32 cellular contexts compared by ENCODE assay signal in the genomic region with DNA sequence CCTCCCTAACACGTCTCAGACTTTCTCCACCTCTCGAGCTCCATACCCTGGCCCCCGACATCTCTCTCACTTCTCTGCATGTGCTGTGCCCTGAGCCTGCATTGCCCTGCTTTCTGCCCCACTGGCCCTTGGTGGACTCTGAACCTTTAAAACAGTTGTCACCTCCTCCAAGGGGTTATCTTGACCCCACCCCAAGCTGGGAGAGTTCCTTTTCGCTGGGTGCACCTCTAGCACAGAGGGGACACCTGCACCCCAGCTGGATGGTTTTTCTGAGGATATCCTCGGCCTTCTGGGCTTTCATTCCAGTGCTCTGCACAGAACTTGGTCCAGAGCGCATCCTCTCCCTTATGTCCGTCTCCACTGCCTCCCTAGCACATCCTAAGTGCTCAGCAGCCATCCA. TPM values are rescaled to one million over a fixed set of nuclear protein-coding genes. Genes with fewer than 3 reads are reported as not detected.
"Had no signal": no experiment of that assay in that cellular context is flagged by ENCODE, and none has a peak within 500 bp of the region (broad histone marks: within the 10 kb centered on the region; RNA-seq: fewer than 3 reads in every experiment).

No MANE protein-coding gene starts in this region.

- H3K9me3 ChIP-seq: heart right ventricle, left lung, lower lobe of right lung, neutrophil, ovary, right atrium auricular region, right lobe of liver, tibial nerve, uterus had no signal

- H3K9me3 Mint-ChIP-seq: naive thymus-derived CD8-positive, alpha-beta T cell; nephron; neural crest cell; stimulated activated effector memory CD8-positive, alpha-beta T cell treated with anti-CD3 and anti-CD28 coated beads, Interleukin-12 subunit alpha, Interleukin-12 subunit beta, amount 100 ng/mL, for 72 hours; stimulated activated naive CD8-positive, alpha-beta T cell treated with anti-CD3 and anti-CD28 coated beads, Interleukin-15, amount 100 ng/mL, for 72 hours; type B pancreatic cell had no signal

- H3K27ac Mint-ChIP-seq: nephron; progenitor cell of endocrine pancreas; stimulated activated naive CD8-positive, alpha-beta T cell treated with anti-CD3 and anti-CD28 coated beads, Interleukin-15, amount 100 ng/mL, for 72 hours; type B pancreatic cell had no signal

- H3K36me3 ChIP-seq: heart right ventricle, left lung, lower lobe of right lung, neutrophil, ovary, right atrium auricular region, right lobe of liver, tibial nerve, uterus had no signal

- H3K4me1 ChIP-seq: lower lobe of right lung, uterus had no signal

- H3K4me1 Mint-ChIP-seq: stimulated activated effector memory CD8-positive, alpha-beta T cell treated with anti-CD3 and anti-CD28 coated beads, Interleukin-12 subunit alpha, Interleukin-12 subunit beta, amount 100 ng/mL, for 72 hours; stimulated activated naive CD8-positive, alpha-beta T cell treated with anti-CD3 and anti-CD28 coated beads, Interleukin-15, amount 100 ng/mL, for 72 hours had no signal

- H3K79me2 ChIP-seq: hepatocyte had no signal

- DNase-seq: heart right ventricle; kidney; left colon; left lung; lower lobe of right lung; mammary epithelial cell; mesenchymal stem cell; naive thymus-derived CD8-positive, alpha-beta T cell; occipital lobe; ovary; right lobe of liver; stimulated activated CD4-positive, alpha-beta T cell treated with anti-CD3 and anti-CD28 coated beads, Interleukin-4, amount 100 ng/mL, for 24 hours; stimulated activated naive CD4-positive, alpha-beta T cell treated with Interleukin-2 at 50 U/mL for 16 hours; stimulated activated naive CD8-positive, alpha-beta T cell treated with anti-CD3 and anti-CD28 coated beads, Interleukin-15, amount 100 ng/mL, for 72 hours; substantia nigra; uterus had no signal

- H3K27ac ChIP-seq: heart right ventricle, hepatocyte, left lung, lower lobe of right lung, neutrophil, ovary, right atrium auricular region, right lobe of liver, tibial nerve, uterus had no signal

- H2AFZ ChIP-seq: hepatocyte had no signal

- H3K4me3 Mint-ChIP-seq: nephron; neural crest cell; stimulated activated effector memory CD8-positive, alpha-beta T cell treated with anti-CD3 and anti-CD28 coated beads, Interleukin-12 subunit alpha, Interleukin-12 subunit beta, amount 100 ng/mL, for 72 hours; stimulated activated naive CD8-positive, alpha-beta T cell treated with anti-CD3 and anti-CD28 coated beads, Interleukin-15, amount 100 ng/mL, for 72 hours; type B pancreatic cell had no signal

- H3K27me3 ChIP-seq: heart right ventricle, hepatocyte, left lung, neutrophil, ovary, right atrium auricular region, right lobe of liver, tibial nerve, uterus had no signal

- H3K4me2 ChIP-seq: hepatocyte had no signal

- H3K36me3 Mint-ChIP-seq: naive thymus-derived CD8-positive, alpha-beta T cell; stimulated activated effector memory CD8-positive, alpha-beta T cell treated with anti-CD3 and anti-CD28 coated beads, Interleukin-12 subunit alpha, Interleukin-12 subunit beta, amount 100 ng/mL, for 72 hours; type B pancreatic cell had no signal

- ATAC-seq: heart right ventricle; left colon; left lung; lower lobe of right lung; naive thymus-derived CD8-positive, alpha-beta T cell; right lobe of liver; stimulated activated effector memory CD8-positive, alpha-beta T cell treated with anti-CD3 and anti-CD28 coated beads, Interleukin-12 subunit alpha, Interleukin-12 subunit beta, amount 100 ng/mL, for 72 hours; stimulated activated naive CD8-positive, alpha-beta T cell treated with anti-CD3 and anti-CD28 coated beads, Interleukin-15, amount 100 ng/mL, for 72 hours had no signal

- H3K27me3 Mint-ChIP-seq: naive thymus-derived CD8-positive, alpha-beta T cell; stimulated activated naive CD8-positive, alpha-beta T cell treated with anti-CD3 and anti-CD28 coated beads, Interleukin-15, amount 100 ng/mL, for 72 hours; type B pancreatic cell had no signal

- H3K4me3 ChIP-seq: heart right ventricle, hepatocyte, left lung, lower lobe of right lung, ovary, right atrium auricular region, right lobe of liver, tibial nerve, uterus had no signal

RNA-seq across cellular contexts. Expression of a gene that starts 4.2 kb away (rescaled TPM):
- total RNA-seq: hepatocyte, lower lobe of right lung, mammary epithelial cell, mucosa of gallbladder, neural crest cell, occipital lobe, progenitor cell of endocrine pancreas, pulmonary artery endothelial cell, renal cortical epithelial cell, right atrium auricular region, right lobe of liver, skeletal muscle tissue, temporal lobe had no signal
- polyA plus RNA-seq: hepatocyte; liver; mammary epithelial cell; naive thymus-derived CD8-positive, alpha-beta T cell; thymus had no signal
